ENCODE assay signal across 8 cellular contexts in the genomic region with DNA sequence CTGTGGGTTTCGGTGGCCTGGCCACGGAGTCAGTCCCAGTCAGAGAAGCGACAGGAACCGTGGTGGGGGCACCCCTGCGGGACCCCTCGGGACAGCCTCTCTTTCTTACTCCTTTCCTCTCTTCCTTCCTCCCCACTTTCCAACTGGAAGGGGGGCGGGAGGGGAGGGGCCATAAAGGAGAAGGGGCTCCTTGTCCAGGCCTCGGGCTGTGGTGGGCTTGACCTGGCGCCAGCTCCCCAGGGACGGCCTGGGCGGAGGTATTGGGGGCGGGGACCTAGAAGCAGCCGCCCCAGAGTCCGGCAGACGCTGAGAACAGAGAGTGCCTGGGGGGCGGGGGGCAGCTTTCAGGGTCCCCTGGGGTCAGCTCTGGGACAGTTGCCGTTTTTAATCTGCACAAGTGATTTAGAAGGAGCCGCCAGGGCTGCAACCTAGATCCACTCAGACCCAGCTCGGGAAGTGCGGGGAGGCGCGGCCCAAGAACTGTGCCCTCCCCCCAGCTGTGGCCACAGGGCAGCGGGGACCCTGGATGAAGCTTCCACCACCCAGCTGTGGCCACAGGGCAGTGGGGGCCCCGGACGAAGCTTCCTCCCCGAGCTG. TPM values are rescaled to one million over a fixed set of nuclear protein-coding genes. Genes with fewer than 3 reads are reported as not detected.
DNase-seq lines count a peak whose midpoint lies in the region; TF ChIP-seq lines count a peak whose summit lies in the region.

No MANE protein-coding gene starts in this region.

- no peaks in the 10 kb centered on the region for H3K9me3 ChIP-seq in GM23248 (ENCODE audit: low read depth)
- H3K9me3 ChIP-seq in iPS-20b (ENCODE audit: insufficient read depth, low read depth, low read length) = no peaks in the 10 kb centered on the region

- H3K9ac ChIP-seq in GM23248 = no peak overlapping the region
- peak overlapping the region; percentile 41 for H3K9ac ChIP-seq in iPS-20b (ENCODE audit: low read depth, low read length)

- H3K27me3 ChIP-seq in GM23248 (replicated peaks; ENCODE audit: insufficient read depth) = peaks cover 10% of the 10 kb centered on the region; the same call in 1 of the 2 replicates
- H3K27me3 ChIP-seq in brain microvascular endothelial cell (replicated peaks) = no peaks in the 10 kb centered on the region
- H3K27me3 ChIP-seq in iPS-20b (ENCODE audit: insufficient read depth, low read length) = no peaks in the 10 kb centered on the region; the same call in 1 of the 2 replicates

- H4K20me1 ChIP-seq in GM23248 (ENCODE audit: insufficient read depth) = no peaks in the 10 kb centered on the region

- H3K79me2 ChIP-seq in GM23248 (ENCODE audit: insufficient read depth) = no peaks in the 10 kb centered on the region

- in situ Hi-C loops in GM23248 (cut with MboI) = no loop called here
- in situ Hi-C loops in brain microvascular endothelial cell (cut with HindIII; ENCODE audit: low pct_ligation_motif_present, low sequenced_read_pairs) = no loop called here

- H3K4me1 ChIP-seq in GM23248 (ENCODE audit: insufficient read depth) (peaks cover 10% of the 10 kb centered on the region), iPS-20b (ENCODE audit: insufficient read depth, low read length) (peaks cover 30% of the 10 kb centered on the region)

- H2AFZ ChIP-seq in GM23248 = no peak overlapping the region

- 2 to 3% methylated on average over 12 to 26 of the region's 26 CpGs for WGBS in GM23248 (ENCODE audit: low coverage in 1 of 2, low lambda C conversion rate in 2 of 2, missing lambda C conversion rate in 2 of 2), 2 experiments

- no peaks in the 10 kb centered on the region; the same call in 1 of the 2 replicates for H3F3A ChIP-seq in GM23248 (ENCODE audit: insufficient read depth)

- DNase-seq in GM23248 = peak; percentile 41
- DNase-seq in brain microvascular endothelial cell = no peak
- no peak for DNase-seq in skeletal muscle cell (ENCODE audit: low read depth)
- no peak for DNase-seq in kidney glomerular epithelial cell (lab: John Stamatoyannopoulos, UW)
- no peak for DNase-seq in AML-193 (lab: John Stamatoyannopoulos, UW)
- DNase-seq in central memory CD4-positive, alpha-beta T cell = no peak
- DNase-seq in SW480 (ENCODE audit: low spot score) = no peak

- H3K9me2 ChIP-seq in GM23248 (ENCODE audit: insufficient read depth) = no peaks in the 10 kb centered on the region

- H3K4me2 ChIP-seq in GM23248 (ENCODE audit: unreplicated experiment) = peak overlapping the region; percentile 56

- TF ChIP-seq CTCF in brain microvascular endothelial cell (IDR thresholded peaks at IDR 0.05; ENCODE audit: low read depth, low read length, missing control alignments) = no peak

- H3K27ac ChIP-seq in GM23248 = no peak overlapping the region
- H3K27ac ChIP-seq in brain microvascular endothelial cell = no peak overlapping the region
- no peak overlapping the region for H3K27ac ChIP-seq in iPS-20b (ENCODE audit: low read length)

- H3K4me3 ChIP-seq in GM23248 (peak overlapping the region; percentile 47), brain microvascular endothelial cell (ENCODE audit: low read depth, low read length) (peak overlapping the region; percentile 20), iPS-20b (ENCODE audit: low read length) (peak overlapping the region; percentile 40; the same call in 1 of the 2 replicates), skeletal muscle cell (ENCODE audit: low read depth, low read length) (peak overlapping the region; percentile 13)

- no peaks in the 10 kb centered on the region for H3K36me3 ChIP-seq in GM23248 (ENCODE audit: low read depth)
- no peaks in the 10 kb centered on the region for H3K36me3 ChIP-seq in brain microvascular endothelial cell (replicated peaks)
- no peaks in the 10 kb centered on the region for H3K36me3 ChIP-seq in iPS-20b (ENCODE audit: insufficient read depth, low read depth, low read length)

RNA-seq across cellular contexts. Expression of a gene that starts 6.4 kb away (rescaled TPM):
- total RNA-seq in GM23248 (2014; rRNA removed; shearing (Covaris generic)) = not detected in 2 replicates
- polyA plus RNA-seq in GM23248 (2016; fragmentation: Nextera tagmentation; extraction: Ambion mirVana) = not detected in 2 replicates

RNA-seq across cellular contexts. Expression of a gene that starts 10.2 kb away (rescaled TPM):
- 198 and 214 TPM in 2 replicates for total RNA-seq in GM23248 (2014; rRNA removed; shearing (Covaris generic))
- polyA plus RNA-seq in GM23248 (2016; fragmentation: Nextera tagmentation; extraction: Ambion mirVana) = 220 and 227 TPM in 2 replicates

RNA-seq across cellular contexts. Expression of a gene that starts 23.8 kb away (rescaled TPM):
- 1.9 and 3.9 TPM in 2 replicates for total RNA-seq in GM23248 (2014; rRNA removed; shearing (Covaris generic))
- polyA plus RNA-seq in GM23248 (2016; fragmentation: Nextera tagmentation; extraction: Ambion mirVana) = 0.33 and 0.38 TPM in 2 replicates

RNA-seq across cellular contexts. Expression of a gene that starts 40.1 kb away (rescaled TPM):
- total RNA-seq in GM23248 (2014; rRNA removed; shearing (Covaris generic)) = 68.0 and 70.9 TPM in 2 replicates
- polyA plus RNA-seq in GM23248 (2016; fragmentation: Nextera tagmentation; extraction: Ambion mirVana) = 22.4 and 24.9 TPM in 2 replicates
